1 cellular context compared by ENCODE assay signal in genomic region chr16:1941924-1942809, GRCh38.
TF ChIP-seq lines count a peak whose summit lies in the region.

No MANE protein-coding gene starts in this region.

TF ChIP-seq in K562, 482 proteins besides CTCF, POLR2A, EP300 and RAD21 (continues in another document):
- TF ChIP-seq SMARCC2 (IDR thresholded peaks at IDR 0.05; ENCODE audit: low read depth), result peak; percentile 17; the same call in 1 of the 2 replicates
- no peak for TF ChIP-seq GTF2B (IDR thresholded peaks at IDR 0.05; ENCODE audit: extremely low read depth, insufficient read length)
- TF ChIP-seq MNT (conservative IDR thresholded peaks at IDR 0.05), result peak in 1 of 2 experiments; percentile 57; a peak in 1 of 4 replicates
- no peak for TF ChIP-seq CREBBP (IDR thresholded peaks at IDR 0.05; ENCODE audit: low read depth, low read length)
- TF ChIP-seq MAFK (IDR thresholded peaks at IDR 0.05; ENCODE audit: low read length), result peak; percentile 82
- no peak for TF ChIP-seq PHB2 (IDR thresholded peaks at IDR 0.05; ENCODE audit: low read depth)
- peak; percentile 11; the same call in 1 of the 2 replicates for TF ChIP-seq ESRRA (IDR thresholded peaks at IDR 0.05; ENCODE audit: borderline replicate concordance, low read depth)
- TF ChIP-seq MAFG (tag; conservative IDR thresholded peaks at IDR 0.05), result peak; percentile 76
- TF ChIP-seq TAF9B (IDR thresholded peaks at IDR 0.05; ENCODE audit: partially characterized antibody), result peak; percentile 34
- peak; percentile 80 for TF ChIP-seq SMARCE1 (IDR thresholded peaks at IDR 0.05)
- TF ChIP-seq DPF2 (IDR thresholded peaks at IDR 0.05), result peak; percentile 66
- TF ChIP-seq SMARCA4 (IDR thresholded peaks at IDR 0.05), result peak; percentile 71
- TF ChIP-seq ZC3H4 (CRISPR knock-in tag; IDR thresholded peaks at IDR 0.05; ENCODE audit: borderline replicate concordance), result peak; percentile 51; the same call in 1 of the 2 replicates
- peak in 1 of 2 experiments; percentile 50; a peak in 1 of 4 replicates for TF ChIP-seq UBTF (IDR thresholded peaks at IDR 0.05; ENCODE audit: borderline replicate concordance in 1 of 2, low read depth in 2 of 2, low read length in 2 of 2)
- TF ChIP-seq JUN (IDR thresholded peaks at IDR 0.05; ENCODE audit: borderline replicate concordance, low read depth, low read length), result peak; percentile 33; the same call in 1 of the 2 replicates
- no peak for TF ChIP-seq JUN (CRISPR knock-in tag; IDR thresholded peaks at IDR 0.05; ENCODE audit: borderline replicate concordance)
- no peak for TF ChIP-seq HNRNPK (IDR thresholded peaks at IDR 0.05; ENCODE audit: low read depth, low read length, poor library complexity, severe bottlenecking)
- 0 out of 2 replicates have a peak, but pooled peaks have one; percentile 13 for TF ChIP-seq ATF7 (IDR thresholded peaks at IDR 0.05)
- 0 out of 4 replicates have a peak, but pooled peaks of 1 of the 2 experiments have one; percentile 25 for TF ChIP-seq NRF1 (conservative IDR thresholded peaks at IDR 0.05 in 1 of 2, IDR thresholded peaks at IDR 0.05 in 1 of 2)
- TF ChIP-seq JUND (IDR thresholded peaks at IDR 0.05; ENCODE audit: borderline replicate concordance, low read depth, low read length), result peak; percentile 84
- TF ChIP-seq JUND (tag; IDR thresholded peaks at IDR 0.05; ENCODE audit: borderline replicate concordance, low read depth, low read length), result peak; percentile 86; the same call in 1 of the 3 replicates
- no peak for TF ChIP-seq STAT6 (CRISPR knock-in tag; IDR thresholded peaks at IDR 0.05)
- TF ChIP-seq SREBF2 (CRISPR knock-in tag; IDR thresholded peaks at IDR 0.05), result no peak
- peak; percentile 51 for TF ChIP-seq STAT5A (IDR thresholded peaks at IDR 0.05; ENCODE audit: borderline replicate concordance, low read length)
- 0 out of 2 replicates have a peak, but pooled peaks have one; percentile 27 for TF ChIP-seq HMBOX1 (IDR thresholded peaks at IDR 0.05)
- TF ChIP-seq TCF3 (CRISPR knock-in tag; IDR thresholded peaks at IDR 0.05), result peak; percentile 44; the same call in 1 of the 2 replicates
- no peak for TF ChIP-seq KDM4B (IDR thresholded peaks at IDR 0.05; ENCODE audit: borderline replicate concordance in 2 of 2, low read depth in 1 of 2)
- TF ChIP-seq CTBP1 (IDR thresholded peaks at IDR 0.05; ENCODE audit: borderline replicate concordance), result peak; percentile 92
- TF ChIP-seq ZNF318 (IDR thresholded peaks at IDR 0.05; ENCODE audit: borderline replicate concordance in 1 of 2, low read depth in 1 of 2), result 0 out of 4 replicates have a peak, but pooled peaks of 1 of the 2 experiments have one; percentile 37
- peak; percentile 84 for TF ChIP-seq SPI1 (IDR thresholded peaks at IDR 0.05; ENCODE audit: borderline replicate concordance, low read depth, low read length)
- TF ChIP-seq SIN3A (IDR thresholded peaks at IDR 0.05; ENCODE audit: borderline replicate concordance in 2 of 2, control insufficient read depth in 1 of 2, low read depth in 2 of 2, low read length in 2 of 2), result peak in 1 of 2 experiments; percentile 58; a peak in 2 of 4 replicates
- TF ChIP-seq NONO (IDR thresholded peaks at IDR 0.05; ENCODE audit: low read depth in 2 of 2, low read length in 1 of 2), result 0 out of 4 replicates have a peak, but pooled peaks of 1 of the 2 experiments have one; percentile 15
- TF ChIP-seq ATF3 (IDR thresholded peaks at IDR 0.05), result peak; percentile 62; the same call in 1 of the 2 replicates
- TF ChIP-seq ATF3 (CRISPR knock-in tag; conservative IDR thresholded peaks at IDR 0.05), result peak; percentile 32; the same call in 1 of the 2 replicates
- peak; percentile 16 for TF ChIP-seq KDM5B (IDR thresholded peaks at IDR 0.05; ENCODE audit: insufficient replicate concordance, low read depth, low read length)
- TF ChIP-seq TSC22D4 (tag; IDR thresholded peaks at IDR 0.05), result no peak
- no peak for TF ChIP-seq ILF3 (IDR thresholded peaks at IDR 0.05; ENCODE audit: borderline replicate concordance)
- peak; percentile 55 for TF ChIP-seq CHD1 (IDR thresholded peaks at IDR 0.05; ENCODE audit: low read length)
- TF ChIP-seq RBM14 (IDR thresholded peaks at IDR 0.05; ENCODE audit: borderline replicate concordance, insufficient read depth, low read depth, low read length), result no peak
- no peak for TF ChIP-seq IRF2 (CRISPR knock-in tag; IDR thresholded peaks at IDR 0.05)
- no peak for TF ChIP-seq PHF20 (IDR thresholded peaks at IDR 0.05; ENCODE audit: partially characterized antibody)
- peak; percentile 62; the same call in 1 of the 2 replicates for TF ChIP-seq MYNN (IDR thresholded peaks at IDR 0.05)
- no peak for TF ChIP-seq MYNN (CRISPR knock-in tag; IDR thresholded peaks at IDR 0.05)
- no peak for TF ChIP-seq ZNF274 (IDR thresholded peaks at IDR 0.05; ENCODE audit: borderline replicate concordance, low read depth, low read length)
- TF ChIP-seq SMARCB1 (IDR thresholded peaks at IDR 0.05; ENCODE audit: insufficient read length, low read depth), result no peak
- TF ChIP-seq STAG1 (CRISPR knock-in tag; IDR thresholded peaks at IDR 0.05; ENCODE audit: borderline replicate concordance), result 0 out of 2 replicates have a peak, but pooled peaks have one; percentile 16
- TF ChIP-seq CREM (IDR thresholded peaks at IDR 0.05; ENCODE audit: low read depth), result no peak
- TF ChIP-seq FOXK2 (conservative IDR thresholded peaks at IDR 0.05 in 1 of 2, IDR thresholded peaks at IDR 0.05 in 1 of 2; ENCODE audit: low read depth in 2 of 2), result peak; percentile 51 to 62; a peak in 2 of 4 replicates
- peak in 1 of 2 experiments; percentile 85; a peak in 2 of 4 replicates for TF ChIP-seq RCOR1 (IDR thresholded peaks at IDR 0.05; ENCODE audit: borderline replicate concordance in 1 of 2, low read depth in 2 of 2, low read length in 2 of 2)
